31 cellular contexts compared by ENCODE assay signal in the genomic region with DNA sequence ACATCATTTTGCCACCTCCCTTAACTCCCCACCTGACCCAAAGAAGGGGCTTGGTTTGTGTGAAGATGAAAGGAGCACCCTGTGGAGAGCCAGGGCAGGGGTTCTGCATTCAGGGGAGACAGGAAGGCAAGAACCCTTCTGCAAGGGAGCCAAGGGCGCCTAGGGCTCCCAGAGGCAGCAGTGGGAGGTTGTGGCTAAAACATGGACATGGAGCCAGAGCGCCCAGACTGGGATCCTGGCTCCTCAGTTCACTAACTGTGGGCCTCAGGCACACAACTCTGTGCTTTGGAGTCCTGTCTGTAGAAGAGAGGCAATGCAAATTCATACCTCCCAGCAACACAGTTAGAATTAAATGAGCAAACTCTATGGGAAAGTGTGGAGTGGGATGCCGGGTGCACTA.
"Had no signal": no experiment of that assay in that cellular context is flagged by ENCODE, and none has a peak within 500 bp of the region (broad histone marks: within the 10 kb centered on the region; RNA-seq: fewer than 3 reads in every experiment).

No MANE protein-coding gene starts in this region.

- H3K27me3 ChIP-seq: Peyer's patch, SJSA1 had no signal

- ATAC-seq: activated CD4-positive, alpha-beta T cell treated with anti-CD3 and anti-CD28 coated beads for 36 hours; activated CD4-positive, CD25-positive, alpha-beta regulatory T cell treated with anti-CD3 and anti-CD28 coated beads, Interleukin-2, amount 50 U/mL, for 24 hours; activated CD8-positive, alpha-beta T cell treated with anti-CD3 and anti-CD28 coated beads, Interleukin-2, amount 10 ng/mL, durations not matched to agents 7 days and 5 days; activated naive CD8-positive, alpha-beta T cell treated with anti-CD3 and anti-CD28 coated beads, Interleukin-2, amount 50 U/mL, for 24 hours; PC-3 had no signal

- H3K4me3 ChIP-seq: Peyer's patch, SJSA1 had no signal

- H3K27ac Mint-ChIP-seq: activated CD4-positive, alpha-beta T cell treated with anti-CD3 and anti-CD28 coated beads for 36 hours; activated CD4-positive, alpha-beta T cell treated with anti-CD3 and anti-CD28 coated beads, Interleukin-2, amount 10 ng/mL, durations not matched to agents 7 days and 5 days; activated CD8-positive, alpha-beta T cell treated with anti-CD3 and anti-CD28 coated beads, Interleukin-2, amount 10 ng/mL, durations not matched to agents 7 days and 5 days; activated naive CD4-positive, alpha-beta T cell treated with anti-CD3 and anti-CD28 coated beads, Interleukin-2, amount 10 ng/mL, durations not matched to agents 7 days and 5 days; activated naive CD8-positive, alpha-beta T cell; activated naive CD8-positive, alpha-beta T cell treated with anti-CD3 and anti-CD28 coated beads, Interleukin-2, amount 50 U/mL, for 24 hours; activated T-cell treated with anti-CD3 and anti-CD28 coated beads, Interleukin-2, amount 50 U/mL, for 24 hours; brain; T-helper 1 cell treated with Interleukin-12 subunit alpha and Interleukin-12 subunit beta and Interleukin-4 antibody, amounts not matched to agents 30 μg/mL and 1 μg/mL, for 36 hours; T-helper 2 cell treated with Interferon-gamma antibody and Interleukin-4, amounts not matched to agents 5 μg/mL and 100 μg/mL, for 36 hours had no signal

- H3K27ac ChIP-seq: KMS-11, Peyer's patch, SJSA1 had no signal

- H3K36me3 Mint-ChIP-seq: activated naive CD4-positive, alpha-beta T cell treated with anti-CD3 and anti-CD28 coated beads, Interleukin-2, amount 10 ng/mL, durations not matched to agents 7 days and 5 days; brain had no signal

- H3K36me3 ChIP-seq: Peyer's patch had no signal

- H3K4me3 Mint-ChIP-seq: activated CD4-positive, alpha-beta T cell treated with anti-CD3 and anti-CD28 coated beads for 36 hours; activated CD4-positive, alpha-beta T cell treated with anti-CD3 and anti-CD28 coated beads, Interleukin-2, amount 10 ng/mL, durations not matched to agents 7 days and 5 days; activated CD8-positive, alpha-beta T cell treated with anti-CD3 and anti-CD28 coated beads, Interleukin-2, amount 10 ng/mL, durations not matched to agents 7 days and 5 days; activated naive CD4-positive, alpha-beta T cell treated with anti-CD3 and anti-CD28 coated beads, Interleukin-2, amount 10 ng/mL, durations not matched to agents 7 days and 5 days; activated naive CD8-positive, alpha-beta T cell; activated naive CD8-positive, alpha-beta T cell treated with anti-CD3 and anti-CD28 coated beads, Interleukin-2, amount 50 U/mL, for 24 hours; activated T-cell treated with anti-CD3 and anti-CD28 coated beads, Interleukin-2, amount 50 U/mL, for 24 hours; brain; T-helper 1 cell treated with Interleukin-12 subunit alpha and Interleukin-12 subunit beta and Interleukin-4 antibody, amounts not matched to agents 30 μg/mL and 1 μg/mL, for 36 hours; T-helper 2 cell treated with Interferon-gamma antibody and Interleukin-4, amounts not matched to agents 5 μg/mL and 100 μg/mL, for 36 hours had no signal

- H3K9me3 ChIP-seq: Peyer's patch, SJSA1, SK-N-SH had no signal

- H3K4me1 Mint-ChIP-seq: activated CD4-positive, alpha-beta T cell treated with anti-CD3 and anti-CD28 coated beads for 36 hours; activated CD4-positive, alpha-beta T cell treated with anti-CD3 and anti-CD28 coated beads, Interleukin-2, amount 10 ng/mL, durations not matched to agents 7 days and 5 days; activated naive CD4-positive, alpha-beta T cell treated with anti-CD3 and anti-CD28 coated beads, Interleukin-2, amount 10 ng/mL, durations not matched to agents 7 days and 5 days; activated naive CD8-positive, alpha-beta T cell treated with anti-CD3 and anti-CD28 coated beads, Interleukin-2, amount 50 U/mL, for 24 hours had no signal

- H3K4me1 ChIP-seq: Peyer's patch, SJSA1 had no signal

- H3K4me2 ChIP-seq: KMS-11, SK-N-SH had no signal

- H3K9me2 ChIP-seq: SK-N-SH had no signal

- DNase-seq: activated CD4-positive, alpha-beta T cell treated with anti-CD3 and anti-CD28 coated beads for 36 hours; activated CD4-positive, alpha-beta T cell treated with anti-CD3 and anti-CD28 coated beads, Interleukin-2, amount 10 ng/mL, durations not matched to agents 7 days and 5 days; activated CD4-positive, alpha-beta T cell treated with anti-CD3 and anti-CD28 coated beads, Interleukin-2, amount 50 U/mL, for 48 hours; activated CD8-positive, alpha-beta T cell treated with anti-CD3 and anti-CD28 coated beads, Interleukin-2, amount 10 ng/mL, durations not matched to agents 7 days and 5 days; activated effector memory CD4-positive, alpha-beta T cell treated with Interleukin-2 at 50 U/mL for 16 hours; activated naive CD4-positive, alpha-beta T cell treated with anti-CD3 and anti-CD28 coated beads, Interleukin-2, amount 10 ng/mL, durations not matched to agents 7 days and 5 days; activated naive CD8-positive, alpha-beta T cell treated with anti-CD3 and anti-CD28 coated beads, Interleukin-2, amount 50 U/mL, for 24 hours; activated T-cell treated with anti-CD3 and anti-CD28 coated beads, Interleukin-2, amount 50 U/mL, for 24 hours; anterior cingulate cortex; caudate nucleus; MM.1S; MV-4-11; NCI-H1092; NCI-H1436 treated with DMSO at 0.1 percent for 48 hours; NCI-H187 treated with DMSO at 0.1 percent for 48 hours; NCI-H2081 treated with DMSO at 0.1 percent for 48 hours; NCI-H226; NCI-H446 treated with DMSO at 0.1 percent for 48 hours; NK-92 treated with Interleukin-12 subunit alpha and Interleukin-12 subunit beta, amount 100 ng/mL, for 24 hours; PC-3; Peyer's patch; RPMI8226; SHP77 treated with DMSO at 0.1 percent for 48 hours; SK-N-SH had no signal

- H3K9me3 Mint-ChIP-seq: activated CD4-positive, alpha-beta T cell treated with anti-CD3 and anti-CD28 coated beads, Interleukin-2, amount 10 ng/mL, durations not matched to agents 7 days and 5 days; activated naive CD4-positive, alpha-beta T cell treated with anti-CD3 and anti-CD28 coated beads, Interleukin-2, amount 10 ng/mL, durations not matched to agents 7 days and 5 days; activated naive CD8-positive, alpha-beta T cell treated with anti-CD3 and anti-CD28 coated beads, Interleukin-2, amount 50 U/mL, for 24 hours; activated T-cell treated with anti-CD3 and anti-CD28 coated beads, Interleukin-2, amount 50 U/mL, for 24 hours; T-helper 1 cell treated with Interleukin-12 subunit alpha and Interleukin-12 subunit beta and Interleukin-4 antibody, amounts not matched to agents 30 μg/mL and 1 μg/mL, for 36 hours; T-helper 2 cell treated with Interferon-gamma antibody and Interleukin-4, amounts not matched to agents 5 μg/mL and 100 μg/mL, for 36 hours had no signal
